Comparison of ENCODE assay signal across 1 cellular context in genomic region chr14:67280506-67280905, GRCh38.
TF ChIP-seq lines count a peak whose summit lies in the region.

No MANE protein-coding gene starts in this region.

TF ChIP-seq in IMR-90, 13 proteins besides CTCF, POLR2A, EP300 and RAD21:
- no peak for TF ChIP-seq MAFK (IDR thresholded peaks at IDR 0.05; ENCODE audit: low read depth, low read length)
- TF ChIP-seq CEBPB (IDR thresholded peaks at IDR 0.05; ENCODE audit: low read depth, low read length) = no peak
- no peak for TF ChIP-seq SMC3 (IDR thresholded peaks at IDR 0.05; ENCODE audit: low read depth, low read length)
- TF ChIP-seq, protein P1, sequence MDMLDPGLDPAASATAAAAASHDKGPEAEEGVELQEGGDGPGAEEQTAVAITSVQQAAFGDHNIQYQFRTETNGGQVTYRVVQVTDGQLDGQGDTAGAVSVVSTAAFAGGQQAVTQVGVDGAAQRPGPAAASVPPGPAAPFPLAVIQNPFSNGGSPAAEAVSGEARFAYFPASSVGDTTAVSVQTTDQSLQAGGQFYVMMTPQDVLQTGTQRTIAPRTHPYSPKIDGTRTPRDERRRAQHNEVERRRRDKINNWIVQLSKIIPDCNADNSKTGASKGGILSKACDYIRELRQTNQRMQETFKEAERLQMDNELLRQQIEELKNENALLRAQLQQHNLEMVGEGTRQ (IDR thresholded peaks at IDR 0.05; ENCODE audit: low read depth, low read length) = no peak
- no peak for TF ChIP-seq RFX5 (IDR thresholded peaks at IDR 0.05; ENCODE audit: low read depth, low read length)
- no peak for TF ChIP-seq NFE2L2 (IDR thresholded peaks at IDR 0.05; ENCODE audit: low read depth, low read length)
- TF ChIP-seq, protein P2, sequence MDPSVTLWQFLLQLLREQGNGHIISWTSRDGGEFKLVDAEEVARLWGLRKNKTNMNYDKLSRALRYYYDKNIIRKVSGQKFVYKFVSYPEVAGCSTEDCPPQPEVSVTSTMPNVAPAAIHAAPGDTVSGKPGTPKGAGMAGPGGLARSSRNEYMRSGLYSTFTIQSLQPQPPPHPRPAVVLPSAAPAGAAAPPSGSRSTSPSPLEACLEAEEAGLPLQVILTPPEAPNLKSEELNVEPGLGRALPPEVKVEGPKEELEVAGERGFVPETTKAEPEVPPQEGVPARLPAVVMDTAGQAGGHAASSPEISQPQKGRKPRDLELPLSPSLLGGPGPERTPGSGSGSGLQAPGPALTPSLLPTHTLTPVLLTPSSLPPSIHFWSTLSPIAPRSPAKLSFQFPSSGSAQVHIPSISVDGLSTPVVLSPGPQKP (IDR thresholded peaks at IDR 0.05; ENCODE audit: borderline replicate concordance, low read depth, low read length) = no peak
- no peak for TF ChIP-seq MXI1 (IDR thresholded peaks at IDR 0.05; ENCODE audit: borderline replicate concordance, low read depth, low read length)
- TF ChIP-seq BHLHE40 (IDR thresholded peaks at IDR 0.05; ENCODE audit: low read depth, low read length) = no peak
